Comparison of ENCODE assay signal across 18 cellular contexts in the genomic region with DNA sequence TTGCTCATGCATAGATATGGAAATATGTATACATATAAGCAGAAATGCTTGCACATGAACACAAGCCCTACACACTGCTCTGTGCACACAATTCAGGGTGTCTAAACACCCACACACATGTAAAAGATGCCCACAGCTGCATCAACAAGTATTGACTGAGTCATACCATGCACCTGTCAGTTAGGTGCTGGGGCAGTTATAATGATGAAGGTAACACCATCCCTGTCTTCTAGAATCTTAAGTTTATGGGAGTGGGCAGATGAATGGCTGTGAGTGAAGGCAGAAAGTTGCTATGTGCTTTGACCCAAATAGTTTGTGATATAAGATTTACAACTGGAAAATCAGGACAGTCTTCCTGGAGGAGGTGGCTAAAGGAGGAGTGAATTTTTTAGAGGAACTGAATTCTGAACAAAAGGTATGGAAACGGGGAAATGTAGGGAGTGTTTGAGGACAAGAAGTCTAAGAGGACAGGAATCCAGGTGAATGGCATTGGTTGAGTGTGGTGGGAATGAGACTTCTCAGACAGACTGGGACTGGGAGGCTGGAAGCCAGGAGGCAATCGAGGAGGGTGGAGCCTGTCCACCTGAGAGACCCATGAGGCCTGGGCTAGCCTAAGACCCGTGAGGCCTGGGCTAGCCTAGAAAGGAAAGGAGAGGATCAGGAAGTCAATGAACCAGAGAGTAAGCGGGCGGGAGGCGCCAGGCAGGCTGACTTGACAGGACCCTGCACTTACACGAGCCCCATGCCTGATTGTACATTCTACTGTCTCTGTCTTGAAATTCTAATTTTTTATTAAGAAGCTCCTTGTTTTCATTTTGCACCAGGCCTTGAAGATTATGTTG. TPM values are rescaled to one million over a fixed set of nuclear protein-coding genes. Genes with fewer than 3 reads are reported as not detected.
DNase-seq lines count a peak whose midpoint lies in the region; TF ChIP-seq lines count a peak whose summit lies in the region.
"Had no signal": no experiment of that assay in that cellular context is flagged by ENCODE, and none has a peak within 500 bp of the region (broad histone marks: within the 10 kb centered on the region; RNA-seq: fewer than 3 reads in every experiment).

No MANE protein-coding gene starts in this region.

- peaks cover 4 to 90% (median 15%) of the 10 kb centered on the region in 4 donors for H3K27me3 ChIP-seq in esophagus squamous epithelium

- H3K36me3 ChIP-seq in esophagus squamous epithelium = no peaks in the 10 kb centered on the region
- H3K36me3 ChIP-seq: left ventricle myocardium inferior, right atrium auricular region, transverse colon had no signal

- peak overlapping the region; percentile 35 for H3K4me3 Mint-ChIP-seq in activated CD4-positive, alpha-beta T cell treated with anti-CD3 and anti-CD28 coated beads, Interleukin-2, amount 10 ng/mL, durations not matched to agents 24 days and 14 days
- peak overlapping the region; percentile 4; the same call in 1 of the 2 replicates for H3K4me3 Mint-ChIP-seq in HFFc6

- H3K9me3 ChIP-seq in esophagus squamous epithelium = peaks cover 0 to under 1% (median 0%) of the 10 kb centered on the region in 3 donors
- H3K9me3 ChIP-seq: transverse colon had no signal

- TF ChIP-seq CTCF in HFFc6 (IDR thresholded peaks at IDR 0.05) (no peak), epithelial cell of esophagus (IDR thresholded peaks at IDR 0.05; ENCODE audit: insufficient read depth, low read depth, low read length, missing control alignments) (no peak), esophagus squamous epithelium (IDR thresholded peaks at IDR 0.05) (no peak)

- peaks cover 19 to 32% (median 22%) of the 10 kb centered on the region in 3 donors for H3K4me1 ChIP-seq in esophagus squamous epithelium

- TF ChIP-seq POLR2A in esophagus squamous epithelium (IDR thresholded peaks at IDR 0.05) = no peak

- peaks cover 17% of the 10 kb centered on the region for H3K4me1 Mint-ChIP-seq in activated CD4-positive, alpha-beta T cell treated with anti-CD3 and anti-CD28 coated beads, Interleukin-2, amount 10 ng/mL, durations not matched to agents 24 days and 14 days
- H3K4me1 Mint-ChIP-seq in HFFc6 (ENCODE audit: low read depth) = peaks cover 18% of the 10 kb centered on the region; the same call in 1 of the 2 replicates

- H3K27me3 Mint-ChIP-seq in activated CD4-positive, alpha-beta T cell treated with anti-CD3 and anti-CD28 coated beads, Interleukin-2, amount 10 ng/mL, durations not matched to agents 24 days and 14 days = peaks cover 50% of the 10 kb centered on the region
- peaks cover 43% of the 10 kb centered on the region for H3K27me3 Mint-ChIP-seq in HFFc6 (ENCODE audit: insufficient read depth)

- intact Hi-C loops in activated CD4-positive, alpha-beta T cell treated with anti-CD3 and anti-CD28 coated beads, Interleukin-2, amount 10 ng/mL, durations not matched to agents 24 days and 14 days (cut with micrococcal nuclease) = no loop called here
- intact Hi-C loops in esophagus squamous epithelium (cut with DNase I) = loop anchor here (5.0 kb wide), 1 partner anchor 350 kb away; no protein-coding TSS in a partner anchor

- H3K27ac ChIP-seq in esophagus squamous epithelium = no peak overlapping the region
- H3K27ac ChIP-seq: hepatocyte, left ventricle myocardium inferior, right atrium auricular region, transverse colon had no signal

- 39 to 58% methylated on average over 7 of the region's 7 CpGs for WGBS in esophagus squamous epithelium, 2 donors

- no peak overlapping the region for H3K4me3 ChIP-seq in epithelial cell of esophagus (ENCODE audit: low read length)
- H3K4me3 ChIP-seq in esophagus squamous epithelium = no peak overlapping the region
- H3K4me3 ChIP-seq: hepatocyte, transverse colon had no signal

- no peaks in the 10 kb centered on the region for H3K36me3 Mint-ChIP-seq in activated CD4-positive, alpha-beta T cell treated with anti-CD3 and anti-CD28 coated beads, Interleukin-2, amount 10 ng/mL, durations not matched to agents 24 days and 14 days (ENCODE audit: low read depth)
- no peaks in the 10 kb centered on the region for H3K36me3 Mint-ChIP-seq in HFFc6 (ENCODE audit: low read depth)
- H3K36me3 Mint-ChIP-seq: CD4-positive, alpha-beta memory T cell had no signal

- no peak for DNase-seq in activated CD4-positive, alpha-beta T cell treated with anti-CD3 and anti-CD28 coated beads, Interleukin-2, amount 10 ng/mL, durations not matched to agents 24 days and 14 days
- DNase-seq in activated CD4-positive, alpha-beta T cell treated with anti-CD3 and anti-CD28 coated beads for 1 hour = no peak
- no peak for DNase-seq in HFFc6
- DNase-seq in epithelial cell of esophagus (ENCODE audit: low read depth) = peak; percentile 32
- peak; percentile 32 for DNase-seq in retina
- DNase-seq in COLO668 (lab: John Stamatoyannopoulos, UW; ENCODE audit: unreplicated experiment) = no peak
- no peak for DNase-seq in stimulated activated CD4-positive, alpha-beta T cell treated with anti-CD3 and anti-CD28 coated beads, Interleukin-12 subunit alpha, Interleukin-12 subunit beta, amount 100 ng/mL, for 4 hours
- no peak for DNase-seq in esophagus squamous epithelium (lab: John Stamatoyannopoulos, UW)
- DNase-seq: activated gamma-delta T cell treated with Interleukin-2 at 50 U/mL for 16 hours; CD4-positive, alpha-beta memory T cell; EL; left ventricle myocardium inferior; NCI-H2029; PC-3; stimulated activated CD4-positive, alpha-beta T cell treated with anti-CD3 and anti-CD28 coated beads, Interleukin-4, amount 100 ng/mL, for 4 hours; transverse colon had no signal

- H3K27ac Mint-ChIP-seq in activated CD4-positive, alpha-beta T cell treated with anti-CD3 and anti-CD28 coated beads, Interleukin-2, amount 10 ng/mL, durations not matched to agents 24 days and 14 days = no peak overlapping the region
- no peak overlapping the region for H3K27ac Mint-ChIP-seq in HFFc6
- H3K27ac Mint-ChIP-seq: CD4-positive, alpha-beta memory T cell had no signal

- H3K9me3 Mint-ChIP-seq in activated CD4-positive, alpha-beta T cell treated with anti-CD3 and anti-CD28 coated beads, Interleukin-2, amount 10 ng/mL, durations not matched to agents 24 days and 14 days = no peaks in the 10 kb centered on the region
- H3K9me3 Mint-ChIP-seq in HFFc6 = peaks cover under 1% of the 10 kb centered on the region; the same call in 1 of the 2 replicates

RNA-seq across cellular contexts. Expression of gene POLL, which starts 20.7 kb away (rescaled TPM):
- 32.2 and 33.8 TPM in 2 replicates for total RNA-seq in activated CD4-positive, alpha-beta T cell treated with anti-CD3 and anti-CD28 coated beads, Interleukin-2, amount 10 ng/mL, durations not matched to agents 24 days and 14 days
- total RNA-seq in HFFc6 (2021; fragmentation: NEBNext Ultra II Directional; extraction: Animal tissue kit (Norgen Biotek cat#: 25700)) = 10 to 100 TPM; 19.3 to 20.9 (median 19.7) TPM
- total RNA-seq in esophagus squamous epithelium = 10 to 100 TPM; 10.5 to 23.7 (median 15.0) TPM

RNA-seq across cellular contexts. Expression of gene DPCD, which starts 20.7 kb away (rescaled TPM):
- 5.4 and 6.4 TPM in 2 replicates for total RNA-seq in activated CD4-positive, alpha-beta T cell treated with anti-CD3 and anti-CD28 coated beads, Interleukin-2, amount 10 ng/mL, durations not matched to agents 24 days and 14 days
- 10 to 100 TPM; 30.6 to 36.1 (median 32.5) TPM for total RNA-seq in HFFc6 (2021; fragmentation: NEBNext Ultra II Directional; extraction: Animal tissue kit (Norgen Biotek cat#: 25700))
- total RNA-seq in esophagus squamous epithelium = 10 to 100 TPM; 17.4 to 37.9 (median 28.3) TPM

Comparison
In these comparisons a context has a peak if more than half of its experiments do, and no peak if none do; other contexts are left out.
1. DNase-seq: peak in epithelial cell of esophagus (single experiment) and retina (single experiment); none in activated CD4-positive, alpha-beta T cell treated with anti-CD3 and anti-CD28 coated beads, Interleukin-2, amount 10 ng/mL, durations not matched to agents 24 days and 14 days (single experiment), activated CD4-positive, alpha-beta T cell treated with anti-CD3 and anti-CD28 coated beads for 1 hour (single experiment), HFFc6 (single experiment), COLO668 (single experiment), stimulated activated CD4-positive, alpha-beta T cell treated with anti-CD3 and anti-CD28 coated beads, Interleukin-12 subunit alpha, Interleukin-12 subunit beta, amount 100 ng/mL, for 4 hours (single experiment) and esophagus squamous epithelium (single experiment).